In genomic region chr6:105982761-105983600, GRCh38 we compare ENCODE assay signal across 20 cellular contexts.
A peak's percentile ranks its signal among the peaks of the same experiment; 100 is the strongest.
DNase-seq lines count a peak whose midpoint lies in the region; ATAC-seq, FAIRE-seq and TF ChIP-seq lines count a peak whose summit lies in the region.
"Had no signal": no experiment of that assay in that cellular context is flagged by ENCODE, and none has a peak within 500 bp of the region (broad histone marks: within the 10 kb centered on the region; RNA-seq: fewer than 3 reads in every experiment).

No MANE protein-coding gene starts in this region.

- intact Hi-C loops in K562 (cut with micrococcal nuclease) (no loop called here), kidney (cut with DNase I) (no loop called here)

- DNase-seq in activated CD4-positive, alpha-beta T cell treated with anti-CD3 and anti-CD28 coated beads, Interleukin-2, amount 10 ng/mL, durations not matched to agents 7 days and 5 days, result no peak
- DNase-seq in activated CD4-positive, alpha-beta T cell treated with anti-CD3 and anti-CD28 coated beads, Interleukin-2, amount 50 U/mL, for 1 hour, result no peak
- DNase-seq in DMS153 (lab: John Stamatoyannopoulos, UW) (peak; percentile 55), NCI-H345 treated with DMSO at 0.1 percent for 48 hours (lab: John Stamatoyannopoulos, UW; ENCODE audit: unreplicated experiment) (peak; percentile 43), K562 (ENCODE audit: extremely low read depth in 1 of 4, low spot score in 3 of 4) (no peak), EL (no peak), superior temporal gyrus (ENCODE audit: extremely low spot score) (no peak), kidney (no peak)
- DNase-seq: ACHN; activated B cell treated with CpG ODN at 0.5 μM for 24 hours; activated naive CD8-positive, alpha-beta T cell treated with anti-CD3 and anti-CD28 coated beads for 36 hours; body of pancreas; endodermal cell; MM.1S; NCI-H1930; stimulated activated CD8-positive, alpha-beta memory T cell treated with anti-CD3 and anti-CD28 coated beads, Interleukin-4, amount 100 ng/mL, for 48 hours; testis had no signal

- peaks cover 0 to 12% of the 10 kb centered on the region in 2 experiments; a peak in 2 of 5 replicates for H3K4me1 ChIP-seq in K562 (replicated peaks in 1 of 2; ENCODE audit: control insufficient read depth in 2 of 2, insufficient read depth in 2 of 2, low read length in 2 of 2)
- H3K4me1 ChIP-seq in kidney (ENCODE audit: control insufficient read depth in 1 of 2, insufficient read depth in 1 of 2, low read depth in 1 of 2, low read length in 2 of 2), result peaks cover 0 to 9% of the 10 kb centered on the region in 2 donors
- H3K4me1 ChIP-seq: testis had no signal

- no peak overlapping the region for H3K4me3 ChIP-seq in K562
- H3K4me3 ChIP-seq in kidney (ENCODE audit: low read length in 2 of 2), result no peak overlapping the region
- H3K4me3 ChIP-seq: body of pancreas, mucosa of descending colon, testis had no signal

- H3K9me1 ChIP-seq in K562 (ENCODE audit: control insufficient read depth, insufficient read depth, low read length), result no peaks in the 10 kb centered on the region

- H3K27ac ChIP-seq in K562 (ENCODE audit: extremely low read depth, low read depth, low read length), result no peak overlapping the region
- H3K27ac ChIP-seq in kidney (ENCODE audit: low read depth in 2 of 2, low read length in 2 of 2), result no peak overlapping the region
- H3K27ac ChIP-seq: body of pancreas, C4-2B, testis had no signal

- BruUV-seq in K562 (replicated peaks; lab: Mats Ljungman, UMichigan), result no TSS peak

- CTCF ChIA-PET in activated CD4-positive, alpha-beta T cell treated with anti-CD3 and anti-CD28 coated beads, Interleukin-2, amount 10 ng/mL, durations not matched to agents 7 days and 5 days (lab: Charles Lee), result interaction anchor here (0.7 to 5.1 kb wide), 7 partner anchors 10 to 498 kb away, joined by 3 to 37 read pairs (median 6); partner anchors contain the start of gene PRDM1
- CTCF ChIA-PET in K562 (lab: Yijun Ruan, JAX; ENCODE audit: low intra/inter-chr PET ratio), result no interaction called here

- H3K36me3 Mint-ChIP-seq in activated CD4-positive, alpha-beta T cell treated with anti-CD3 and anti-CD28 coated beads, Interleukin-2, amount 10 ng/mL, durations not matched to agents 7 days and 5 days (ENCODE audit: low read depth), result peaks cover 24% of the 10 kb centered on the region

- TF ChIP-seq CTCF in K562 (IDR thresholded peaks at IDR 0.05 in 2 of 3, conservative IDR thresholded peaks at IDR 0.05 in 1 of 3; ENCODE audit: insufficient read depth in 2 of 3, low read depth in 1 of 3, low read length in 3 of 3), result no peak
- no peak for TF ChIP-seq CTCF in kidney (IDR thresholded peaks at IDR 0.05; ENCODE audit: borderline replicate concordance, extremely low read depth, insufficient read depth)

- no peak overlapping the region for H2AFZ ChIP-seq in K562 (ENCODE audit: low read depth, low read length)

- H3K36me3 ChIP-seq in K562 (ENCODE audit: control insufficient read depth, insufficient read depth, low read length) (no peaks in the 10 kb centered on the region), kidney (ENCODE audit: control insufficient read depth in 1 of 2, insufficient read depth in 2 of 2, low read length in 2 of 2) (no peaks in the 10 kb centered on the region)

- no peak for TF ChIP-seq RAD21 in K562 (CRISPR knock-in tag; conservative IDR thresholded peaks at IDR 0.05 in 1 of 2, IDR thresholded peaks at IDR 0.05 in 1 of 2)

- H3K27ac Mint-ChIP-seq in activated CD4-positive, alpha-beta T cell treated with anti-CD3 and anti-CD28 coated beads, Interleukin-2, amount 10 ng/mL, durations not matched to agents 7 days and 5 days, result peak overlapping the region; percentile 78
- H3K27ac Mint-ChIP-seq: activated B cell treated with CpG ODN at 0.5 μM for 24 hours; activated naive CD8-positive, alpha-beta T cell treated with anti-CD3 and anti-CD28 coated beads for 36 hours; endodermal cell had no signal

- H3K4me1 Mint-ChIP-seq in activated CD4-positive, alpha-beta T cell treated with anti-CD3 and anti-CD28 coated beads, Interleukin-2, amount 10 ng/mL, durations not matched to agents 7 days and 5 days, result peaks cover 87% of the 10 kb centered on the region

- ATAC-seq in K562, result 0 out of 3 replicates have a peak, but pooled peaks have one; percentile 38
- ATAC-seq: body of pancreas had no signal

- H3K9ac ChIP-seq in K562 (ENCODE audit: insufficient read depth in 1 of 2, low read depth in 2 of 2, low read length in 2 of 2) (no peak overlapping the region), kidney (ENCODE audit: low read length in 2 of 2) (no peak overlapping the region)

- no peak overlapping the region for H3K4me3 Mint-ChIP-seq in activated CD4-positive, alpha-beta T cell treated with anti-CD3 and anti-CD28 coated beads, Interleukin-2, amount 10 ng/mL, durations not matched to agents 7 days and 5 days
- H3K4me3 Mint-ChIP-seq: activated naive CD8-positive, alpha-beta T cell treated with anti-CD3 and anti-CD28 coated beads for 36 hours; endodermal cell had no signal

- 4% methylated on average over 2 of the region's 2 CpGs for WGBS in K562 (ENCODE audit: insufficient coverage, low coverage, missing lambda C conversion rate)

- H3K79me2 ChIP-seq in K562 (ENCODE audit: control insufficient read depth, insufficient read depth, low read length), result no peaks in the 10 kb centered on the region

- no peak for FAIRE-seq in K562 (lab: Jason Lieb, UNC)
- FAIRE-seq in kidney (lab: Jason Lieb, UNC), result no peak
- FAIRE-seq: RCC 7860 had no signal

- H3K9me3 Mint-ChIP-seq in activated CD4-positive, alpha-beta T cell treated with anti-CD3 and anti-CD28 coated beads, Interleukin-2, amount 10 ng/mL, durations not matched to agents 7 days and 5 days, result peaks cover under 1% of the 10 kb centered on the region
- H3K9me3 Mint-ChIP-seq: activated B cell treated with CpG ODN at 0.5 μM for 24 hours had no signal

- no peaks in the 10 kb centered on the region for H4K20me1 ChIP-seq in K562 (replicated peaks; ENCODE audit: control insufficient read depth, insufficient read depth, low read length)

- in situ Hi-C loops in K562 (cut with MboI), result no loop called here

- TF ChIP-seq EP300 in K562 (IDR thresholded peaks at IDR 0.05; ENCODE audit: low read length), result no peak

- H3K9me3 ChIP-seq in K562 (replicated peaks; ENCODE audit: control insufficient read depth, insufficient read depth, low read depth, low read length) (no peaks in the 10 kb centered on the region; the same call in 1 of the 2 replicates), kidney (ENCODE audit: control insufficient read depth in 1 of 2, low read length in 2 of 2) (no peaks in the 10 kb centered on the region)
- H3K9me3 ChIP-seq: body of pancreas, mucosa of descending colon, testis had no signal

- TF ChIP-seq POLR2A in K562 (conservative IDR thresholded peaks at IDR 0.05), result no peak

- H3K27me3 Mint-ChIP-seq in activated CD4-positive, alpha-beta T cell treated with anti-CD3 and anti-CD28 coated beads, Interleukin-2, amount 10 ng/mL, durations not matched to agents 7 days and 5 days, result peaks cover 25% of the 10 kb centered on the region

- POLR2A ChIA-PET in activated CD4-positive, alpha-beta T cell treated with anti-CD3 and anti-CD28 coated beads, Interleukin-2, amount 10 ng/mL, durations not matched to agents 7 days and 5 days (lab: Charles Lee), result interaction anchor here (1.5 kb wide), 1 partner anchor 10 kb away, joined by 10 read pairs; no protein-coding TSS in a partner anchor
- POLR2A ChIA-PET in K562 (lab: Yijun Ruan, JAX), result interaction anchor here (0.6 to 1.9 kb wide), 4 partner anchors 9 to 148 kb away, joined by 3 to 13 read pairs (median 4); no protein-coding TSS in a partner anchor

- H3K4me2 ChIP-seq in K562 (ENCODE audit: insufficient read depth, low read length), result no peak overlapping the region

- peaks cover 7 to 37% of the 10 kb centered on the region in 2 experiments; a peak in 4 of 5 replicates for H3K27me3 ChIP-seq in K562 (ENCODE audit: control insufficient read depth in 2 of 2, insufficient read depth in 2 of 2, low read length in 2 of 2)
- H3K27me3 ChIP-seq: testis had no signal

TF ChIP-seq in K562, 482 proteins besides CTCF, POLR2A, EP300 and RAD21:
- TF ChIP-seq, protein P1, sequence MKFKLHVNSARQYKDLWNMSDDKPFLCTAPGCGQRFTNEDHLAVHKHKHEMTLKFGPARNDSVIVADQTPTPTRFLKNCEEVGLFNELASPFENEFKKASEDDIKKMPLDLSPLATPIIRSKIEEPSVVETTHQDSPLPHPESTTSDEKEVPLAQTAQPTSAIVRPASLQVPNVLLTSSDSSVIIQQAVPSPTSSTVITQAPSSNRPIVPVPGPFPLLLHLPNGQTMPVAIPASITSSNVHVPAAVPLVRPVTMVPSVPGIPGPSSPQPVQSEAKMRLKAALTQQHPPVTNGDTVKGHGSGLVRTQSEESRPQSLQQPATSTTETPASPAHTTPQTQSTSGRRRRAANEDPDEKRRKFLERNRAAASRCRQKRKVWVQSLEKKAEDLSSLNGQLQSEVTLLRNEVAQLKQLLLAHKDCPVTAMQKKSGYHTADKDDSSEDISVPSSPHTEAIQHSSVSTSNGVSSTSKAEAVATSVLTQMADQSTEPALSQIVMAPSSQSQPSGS (CRISPR knock-in tag; IDR thresholded peaks at IDR 0.05), result no peak
- TF ChIP-seq ZNF644 (tag; IDR thresholded peaks at IDR 0.05; ENCODE audit: low read depth), result no peak
TF ChIP-seq in K562: peak in this region for 0.

Comparison
In these comparisons a context has a peak if more than half of its experiments do, and no peak if none do; other contexts are left out.
1. DNase-seq: peak in DMS153 (single experiment) and NCI-H345 treated with DMSO at 0.1 percent for 48 hours (single experiment); none in activated CD4-positive, alpha-beta T cell treated with anti-CD3 and anti-CD28 coated beads, Interleukin-2, amount 10 ng/mL, durations not matched to agents 7 days and 5 days (single experiment), activated CD4-positive, alpha-beta T cell treated with anti-CD3 and anti-CD28 coated beads, Interleukin-2, amount 50 U/mL, for 1 hour (single experiment), K562 (0 of 4), EL (single experiment), superior temporal gyrus (single experiment) and kidney (single experiment).